In the genomic region with DNA sequence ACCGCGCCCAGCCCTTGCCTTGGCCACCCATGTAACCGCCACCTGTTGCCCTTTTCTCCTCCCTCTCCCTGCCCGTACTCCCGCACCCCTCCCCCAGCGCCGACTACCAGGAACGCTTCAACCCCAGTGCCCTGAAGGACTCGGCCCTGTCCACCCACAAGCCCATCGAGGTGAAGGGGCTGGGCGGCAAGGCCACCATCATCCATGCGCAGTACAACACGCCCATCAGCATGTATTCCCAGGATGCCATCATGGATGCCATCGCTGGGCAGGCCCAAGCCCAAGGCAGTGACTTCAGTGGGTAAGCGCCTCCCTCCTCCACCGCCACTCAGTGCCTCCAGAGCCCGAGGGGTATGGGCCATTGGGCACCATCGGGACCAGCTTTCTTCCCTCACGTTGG, we compare ENCODE assay signal across 1 cellular context.
TF ChIP-seq lines count a peak whose summit lies in the region.

No MANE protein-coding gene starts in this region.

TF ChIP-seq in H1, 55 proteins besides CTCF, POLR2A, EP300 and RAD21:
- TF ChIP-seq ASH2L (IDR thresholded peaks at IDR 0.05; ENCODE audit: low read length) (no peak), ZNF274 (IDR thresholded peaks at IDR 0.05; ENCODE audit: borderline replicate concordance, extremely low read depth, low read length) (no peak), BRCA1 (IDR thresholded peaks at IDR 0.05; ENCODE audit: low read depth, low read length) (no peak), KDM5A (IDR thresholded peaks at IDR 0.05; ENCODE audit: low read length) (no peak), SP4 (IDR thresholded peaks at IDR 0.05; ENCODE audit: low read length) (no peak), SIRT6 (IDR thresholded peaks at IDR 0.05; ENCODE audit: low read length) (no peak), JUND (IDR thresholded peaks at IDR 0.05; ENCODE audit: low read length) (no peak), JUN (IDR thresholded peaks at IDR 0.05; ENCODE audit: low read depth, low read length) (no peak), HDAC6 (IDR thresholded peaks at IDR 0.05; ENCODE audit: low read depth, low read length) (no peak), CTBP2 (IDR thresholded peaks at IDR 0.05; ENCODE audit: borderline replicate concordance, insufficient read depth, insufficient read length, low read length) (no peak), GTF2F1 (IDR thresholded peaks at IDR 0.05; ENCODE audit: borderline replicate concordance, low read depth, low read length) (no peak), YY1 (IDR thresholded peaks at IDR 0.05; ENCODE audit: low read depth, low read length) (no peak), TCF12 (IDR thresholded peaks at IDR 0.05; ENCODE audit: low read depth, low read length) (no peak), KDM4A (IDR thresholded peaks at IDR 0.05; ENCODE audit: low read depth, low read length, severe bottlenecking) (no peak), HDAC2 (IDR thresholded peaks at IDR 0.05; ENCODE audit: borderline replicate concordance in 1 of 2, low read depth in 2 of 2, low read length in 2 of 2) (no peak), KDM1A (IDR thresholded peaks at IDR 0.05; ENCODE audit: borderline replicate concordance, low read length) (no peak)
- TF ChIP-seq, protein P1, sequence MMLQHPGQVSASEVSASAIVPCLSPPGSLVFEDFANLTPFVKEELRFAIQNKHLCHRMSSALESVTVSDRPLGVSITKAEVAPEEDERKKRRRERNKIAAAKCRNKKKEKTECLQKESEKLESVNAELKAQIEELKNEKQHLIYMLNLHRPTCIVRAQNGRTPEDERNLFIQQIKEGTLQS (IDR thresholded peaks at IDR 0.05; ENCODE audit: insufficient read depth, low read depth, low read length) = no peak
- TF ChIP-seq, protein P2, sequence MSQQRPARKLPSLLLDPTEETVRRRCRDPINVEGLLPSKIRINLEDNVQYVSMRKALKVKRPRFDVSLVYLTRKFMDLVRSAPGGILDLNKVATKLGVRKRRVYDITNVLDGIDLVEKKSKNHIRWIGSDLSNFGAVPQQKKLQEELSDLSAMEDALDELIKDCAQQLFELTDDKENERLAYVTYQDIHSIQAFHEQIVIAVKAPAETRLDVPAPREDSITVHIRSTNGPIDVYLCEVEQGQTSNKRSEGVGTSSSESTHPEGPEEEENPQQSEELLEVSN (IDR thresholded peaks at IDR 0.05) = no peak
